19 cellular contexts compared by ENCODE assay signal in the genomic region with DNA sequence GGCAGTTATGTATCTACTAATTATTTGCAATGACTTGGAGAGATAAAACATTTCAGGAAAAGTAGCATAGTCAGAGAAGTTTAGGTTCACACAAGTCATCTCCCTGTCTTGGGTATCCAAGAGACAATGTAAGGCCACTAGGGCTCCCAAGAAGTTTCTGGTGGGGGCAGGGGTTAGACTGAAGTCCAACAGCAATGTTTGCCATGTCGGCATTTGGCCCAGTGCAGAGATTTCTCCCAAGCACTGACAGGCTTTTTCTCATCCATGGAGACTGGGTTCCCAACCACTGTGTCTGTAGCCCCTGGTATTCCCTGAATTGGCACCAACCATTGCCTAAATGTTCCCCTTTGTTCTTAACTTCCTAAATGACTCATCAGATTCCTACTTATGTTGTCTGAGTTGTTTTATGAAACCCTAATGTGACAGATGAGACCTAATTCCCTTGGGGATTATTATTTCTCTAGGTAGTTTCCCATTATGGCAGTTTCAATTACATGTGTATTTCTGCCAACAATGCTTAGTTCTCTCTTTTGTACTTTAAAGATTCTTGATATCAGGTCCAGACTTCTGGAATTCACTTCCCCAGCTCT.
"Had no signal": no experiment of that assay in that cellular context is flagged by ENCODE, and none has a peak within 500 bp of the region (broad histone marks: within the 10 kb centered on the region; RNA-seq: fewer than 3 reads in every experiment).

No MANE protein-coding gene starts in this region.

- H3K4me1 Mint-ChIP-seq: activated CD4-positive, alpha-beta memory T cell treated with anti-CD3 and anti-CD28 coated beads, Interleukin-2, amount 10 ng/mL, durations not matched to agents 7 days and 5 days; endodermal cell; natural killer cell; stimulated activated memory B cell treated with anti-CD40 and anti-IgM and Interleukin-4, amounts not matched to agents 10 μg/mL and 1 μg/mL and 100 μg/mL, for 72 hours; WTC11 had no signal

- FAIRE-seq: keratinocyte had no signal

- H3K27ac Mint-ChIP-seq: activated CD4-positive, alpha-beta memory T cell treated with anti-CD3 and anti-CD28 coated beads, Interleukin-2, amount 10 ng/mL, durations not matched to agents 7 days and 5 days; activated naive CD4-positive, alpha-beta T cell treated with anti-CD3 and anti-CD28 coated beads, Interleukin-2, amount 50 U/mL, for 72 hours; endodermal cell; natural killer cell; stimulated activated memory B cell treated with anti-CD40 and anti-IgM and Interleukin-4, amounts not matched to agents 10 μg/mL and 1 μg/mL and 100 μg/mL, for 72 hours; WTC11 had no signal

- H3K36me3 ChIP-seq: cardiac muscle cell, left lung, tibial nerve had no signal

- H3K4me1 ChIP-seq: left lung, tibial nerve had no signal

- H3K9me3 Mint-ChIP-seq: activated CD4-positive, alpha-beta memory T cell treated with anti-CD3 and anti-CD28 coated beads, Interleukin-2, amount 10 ng/mL, durations not matched to agents 7 days and 5 days; activated naive CD4-positive, alpha-beta T cell treated with anti-CD3 and anti-CD28 coated beads, Interleukin-2, amount 50 U/mL, for 72 hours; activated T-cell treated with anti-CD3 and anti-CD28 coated beads, Interleukin-2, amount 50 U/mL, for 4 hours; endodermal cell had no signal

- H3K4me3 Mint-ChIP-seq: activated CD4-positive, alpha-beta memory T cell treated with anti-CD3 and anti-CD28 coated beads, Interleukin-2, amount 10 ng/mL, durations not matched to agents 7 days and 5 days; activated T-cell treated with anti-CD3 and anti-CD28 coated beads, Interleukin-2, amount 50 U/mL, for 4 hours; endodermal cell; natural killer cell; stimulated activated memory B cell treated with anti-CD40 and anti-IgM and Interleukin-4, amounts not matched to agents 10 μg/mL and 1 μg/mL and 100 μg/mL, for 72 hours; WTC11 had no signal

- ATAC-seq: activated naive CD4-positive, alpha-beta T cell treated with anti-CD3 and anti-CD28 coated beads, Interleukin-2, amount 50 U/mL, for 72 hours; activated T-cell treated with anti-CD3 and anti-CD28 coated beads, Interleukin-2, amount 50 U/mL, for 4 hours; left lung; stimulated activated memory B cell treated with anti-CD40 and anti-IgM and Interleukin-4, amounts not matched to agents 10 μg/mL and 1 μg/mL and 100 μg/mL, for 72 hours; WTC11 had no signal

- H3K9me3 ChIP-seq: left lung, tibial nerve had no signal

- H3K27me3 ChIP-seq: cardiac muscle cell, left lung, tibial nerve had no signal

- H3K27ac ChIP-seq: cardiac muscle cell, dorsolateral prefrontal cortex, left lung, tibial nerve had no signal

- H3K36me3 Mint-ChIP-seq: activated naive CD4-positive, alpha-beta T cell treated with anti-CD3 and anti-CD28 coated beads, Interleukin-2, amount 50 U/mL, for 72 hours; natural killer cell; stimulated activated memory B cell treated with anti-CD40 and anti-IgM and Interleukin-4, amounts not matched to agents 10 μg/mL and 1 μg/mL and 100 μg/mL, for 72 hours; WTC11 had no signal

- DNase-seq: activated CD4-positive, alpha-beta memory T cell treated with anti-CD3 and anti-CD28 coated beads, Interleukin-2, amount 10 ng/mL, durations not matched to agents 7 days and 5 days; activated CD4-positive, alpha-beta T cell treated with anti-CD3 and anti-CD28 coated beads for 4 hours; activated effector memory CD4-positive, alpha-beta T cell treated with anti-CD3 and anti-CD28 coated beads, Interleukin-2, amount 50 U/mL, for 16 hours; activated T-cell treated with anti-CD3 and anti-CD28 coated beads, Interleukin-2, amount 50 U/mL, for 4 hours; dorsolateral prefrontal cortex; endodermal cell; hippocampal formation; left lung; mesendoderm; natural killer cell; nucleus accumbens; stimulated activated CD4-positive, alpha-beta T cell treated with anti-CD3 and anti-CD28 coated beads, Interleukin-2, amount 100 ng/mL, for 48 hours; T-helper 2 cell had no signal

- H3K4me3 ChIP-seq: cardiac muscle cell, dorsolateral prefrontal cortex, left lung, tibial nerve had no signal
